In genomic region chr6:35048631-35049083, GRCh38 we compare ENCODE assay signal across 8 cellular contexts.
DNase-seq lines count a peak whose midpoint lies in the region; ATAC-seq and TF ChIP-seq lines count a peak whose summit lies in the region.

No MANE protein-coding gene starts in this region.

- no peaks in the 10 kb centered on the region for H3K9me3 Mint-ChIP-seq in effector memory CD8-positive, alpha-beta T cell
- H3K9me3 Mint-ChIP-seq in naive B cell = no peaks in the 10 kb centered on the region

- DNase-seq in GM12865 (ENCODE audit: low read depth) = no peak
- DNase-seq in PC-3 = no peak
- DNase-seq in effector memory CD8-positive, alpha-beta T cell = no peak
- DNase-seq in naive B cell = peak; percentile 34
- no peak for DNase-seq in OCI-M1 (lab: John Stamatoyannopoulos, UW)
- DNase-seq in iPS-NIHi7 (ENCODE audit: extremely low spot score) = no peak

- H3K4me3 ChIP-seq in GM12865 (ENCODE audit: low read depth, low read length) = no peak overlapping the region
- no peak overlapping the region for H3K4me3 ChIP-seq in PC-3 (ENCODE audit: low read length)

- no peak overlapping the region for H2AFZ ChIP-seq in PC-3 (ENCODE audit: low read length)

- intact Hi-C loops in PC-3 (cut with micrococcal nuclease) = no loop called here

- no peaks in the 10 kb centered on the region for H3K9me3 ChIP-seq in PC-3 (ENCODE audit: low read length)

- CTCF ChIA-PET in PC-3 (lab: Charles Lee) = no interaction called here

- H3F3A ChIP-seq in PC-3 (ENCODE audit: low read length, unreplicated experiment) = no peaks in the 10 kb centered on the region

- no peaks in the 10 kb centered on the region for H3K9me2 ChIP-seq in PC-3 (replicated peaks; ENCODE audit: low read length)

- H3K27me3 ChIP-seq in PC-3 (ENCODE audit: low read length) = no peaks in the 10 kb centered on the region

- ATAC-seq in PC-3 (no peak), naive B cell (ENCODE audit: low read depth in 2 of 2) (peak; percentile 89 to 92), GM19397 (IDR thresholded peaks at IDR 0.05; ENCODE audit: unreplicated experiment) (no peak), HG03196 (IDR thresholded peaks at IDR 0.05; ENCODE audit: unreplicated experiment) (no peak)
- peak; percentile 76 for ATAC-seq in effector memory CD8-positive, alpha-beta T cell (replicated peaks)

- H3K4me2 ChIP-seq in PC-3 (ENCODE audit: low read length) = no peak overlapping the region

- no peak overlapping the region for H3K9ac ChIP-seq in PC-3 (ENCODE audit: low read length)

- no peaks in the 10 kb centered on the region for H3K36me3 ChIP-seq in PC-3 (ENCODE audit: low read depth, low read length)

- BruUV-seq in PC-3 (replicated peaks; lab: Mats Ljungman, UMichigan) = no TSS peak

- peaks cover 16% of the 10 kb centered on the region for H3K4me1 ChIP-seq in PC-3 (ENCODE audit: insufficient read depth, low read length)

- no peaks in the 10 kb centered on the region for H3K79me2 ChIP-seq in PC-3 (ENCODE audit: low read length)

- POLR2A ChIA-PET in PC-3 (lab: Charles Lee; ENCODE audit: unreplicated experiment) = no interaction called here

- no peak overlapping the region for H3K4me3 Mint-ChIP-seq in effector memory CD8-positive, alpha-beta T cell
- H3K4me3 Mint-ChIP-seq in naive B cell = no peak overlapping the region

- TF ChIP-seq CTCF in GM12865 (IDR thresholded peaks at IDR 0.05; ENCODE audit: insufficient read depth, low read depth, low read length, missing control alignments) (peak; percentile 0), PC-3 (conservative IDR thresholded peaks at IDR 0.05; ENCODE audit: low read depth, low read length) (peak; percentile 59)

- no peak overlapping the region for H3K27ac ChIP-seq in PC-3 (ENCODE audit: low read length)

- no peaks in the 10 kb centered on the region for H3K27me3 Mint-ChIP-seq in effector memory CD8-positive, alpha-beta T cell
- H3K27me3 Mint-ChIP-seq in naive B cell = no peaks in the 10 kb centered on the region

- peaks cover 7 to 8% of the 10 kb centered on the region in 2 donors for H3K4me1 Mint-ChIP-seq in effector memory CD8-positive, alpha-beta T cell (ENCODE audit: low read depth in 2 of 2)
- H3K4me1 Mint-ChIP-seq in naive B cell = peaks cover 5 to 19% (median 15%) of the 10 kb centered on the region in 3 donors

- H4K20me1 ChIP-seq in PC-3 (ENCODE audit: low read length) = no peaks in the 10 kb centered on the region

- H3K36me3 Mint-ChIP-seq in effector memory CD8-positive, alpha-beta T cell (ENCODE audit: insufficient read depth) = peaks cover 7% of the 10 kb centered on the region
- H3K36me3 Mint-ChIP-seq in naive B cell = peaks cover 0 to 4% of the 10 kb centered on the region in 2 donors

- no peak overlapping the region for H3K27ac Mint-ChIP-seq in effector memory CD8-positive, alpha-beta T cell
- no peak overlapping the region for H3K27ac Mint-ChIP-seq in naive B cell

Comparison
In these comparisons a context has a peak if more than half of its experiments do, and no peak if none do; other contexts are left out.
1. ATAC-seq: peak in effector memory CD8-positive, alpha-beta T cell (single experiment) and naive B cell (2 of 2); none in PC-3 (single experiment), GM19397 (single experiment) and HG03196 (single experiment).